21 cellular contexts compared by ENCODE assay signal in genomic region chr18:6652098-6652497, GRCh38.
A peak's percentile ranks its signal among the peaks of the same experiment; 100 is the strongest.
DNase-seq lines count a peak whose midpoint lies in the region; ATAC-seq, FAIRE-seq and TF ChIP-seq lines count a peak whose summit lies in the region.
"Had no signal": no experiment of that assay in that cellular context is flagged by ENCODE, and none has a peak within 500 bp of the region (broad histone marks: within the 10 kb centered on the region; RNA-seq: fewer than 3 reads in every experiment).

No MANE protein-coding gene starts in this region.

- ATAC-seq in activated CD8-positive, alpha-beta T cell treated with anti-CD3 and anti-CD28 coated beads, Interleukin-2, amount 10 ng/mL, durations not matched to agents 7 days and 5 days: no peak
- no peak for ATAC-seq in activated CD4-positive, alpha-beta T cell treated with anti-CD3 and anti-CD28 coated beads for 36 hours
- no peak for ATAC-seq in activated CD4-positive, CD25-positive, alpha-beta regulatory T cell treated with anti-CD3 and anti-CD28 coated beads, Interleukin-2, amount 50 U/mL, for 24 hours

- H3K27ac Mint-ChIP-seq in activated CD8-positive, alpha-beta T cell treated with anti-CD3 and anti-CD28 coated beads, Interleukin-2, amount 10 ng/mL, durations not matched to agents 7 days and 5 days: no peak overlapping the region
- no peak overlapping the region for H3K27ac Mint-ChIP-seq in activated CD4-positive, alpha-beta T cell treated with anti-CD3 and anti-CD28 coated beads for 36 hours
- H3K27ac Mint-ChIP-seq: CD4-positive, alpha-beta memory T cell had no signal

- H3K79me2 ChIP-seq in keratinocyte (ENCODE audit: control insufficient read depth, insufficient read depth, low read length): no peaks in the 10 kb centered on the region

- H3K4me3 ChIP-seq in LNCaP clone FGC (ENCODE audit: low read depth, low read length): no peak overlapping the region
- no peak overlapping the region for H3K4me3 ChIP-seq in keratinocyte (ENCODE audit: control insufficient read depth in 2 of 3, extremely low read depth in 1 of 3, insufficient read depth in 2 of 3, low read depth in 1 of 3, low read length in 3 of 3)
- H3K4me3 ChIP-seq: GM23248 had no signal

- H3K36me3 ChIP-seq in keratinocyte (ENCODE audit: control insufficient read depth in 2 of 2, extremely low read depth in 1 of 2, insufficient read depth in 2 of 2, low read length in 2 of 2): no peaks in the 10 kb centered on the region

- no peaks in the 10 kb centered on the region for H3K4me1 Mint-ChIP-seq in activated CD8-positive, alpha-beta T cell treated with anti-CD3 and anti-CD28 coated beads, Interleukin-2, amount 10 ng/mL, durations not matched to agents 7 days and 5 days (ENCODE audit: low read depth)
- H3K4me1 Mint-ChIP-seq in activated CD4-positive, alpha-beta T cell treated with anti-CD3 and anti-CD28 coated beads for 36 hours: no peaks in the 10 kb centered on the region
- H3K4me1 Mint-ChIP-seq: CD4-positive, alpha-beta memory T cell had no signal

- peak; percentile 1 for DNase-seq in LNCaP clone FGC (ENCODE audit: low read depth)
- peak; percentile 35 for DNase-seq in NCI-H69 (lab: John Stamatoyannopoulos, UW)
- DNase-seq in epithelial cell of prostate (ENCODE audit: low read depth, low spot score): peak; percentile 36
- no peak for DNase-seq in keratinocyte (ENCODE audit: low read depth, low spot score)
- no peak for DNase-seq in activated CD8-positive, alpha-beta T cell treated with anti-CD3 and anti-CD28 coated beads, Interleukin-2, amount 10 ng/mL, durations not matched to agents 7 days and 5 days
- no peak for DNase-seq in activated CD4-positive, alpha-beta T cell treated with anti-CD3 and anti-CD28 coated beads for 36 hours
- no peak for DNase-seq in putamen (ENCODE audit: low spot score)
- DNase-seq: C1 segment of cervical spinal cord; Calu3; CD4-positive, alpha-beta memory T cell; COR-L47; DMS53; DMS79 treated with DMSO at 0.1 percent for 48 hours; GF-D8; GM23248; H7; HCEC 1CT had no signal

- peaks cover 12% of the 10 kb centered on the region for H3K9me3 Mint-ChIP-seq in activated CD8-positive, alpha-beta T cell treated with anti-CD3 and anti-CD28 coated beads, Interleukin-2, amount 10 ng/mL, durations not matched to agents 7 days and 5 days (ENCODE audit: insufficient read depth)
- peaks cover 2% of the 10 kb centered on the region for H3K9me3 Mint-ChIP-seq in activated CD4-positive, alpha-beta T cell treated with anti-CD3 and anti-CD28 coated beads for 36 hours (ENCODE audit: low read depth)

- no peak overlapping the region for H2AFZ ChIP-seq in keratinocyte (ENCODE audit: control insufficient read depth, low read length)
- H2AFZ ChIP-seq: GM23248 had no signal

- POLR2A ChIA-PET in activated CD8-positive, alpha-beta T cell treated with anti-CD3 and anti-CD28 coated beads, Interleukin-2, amount 10 ng/mL, durations not matched to agents 7 days and 5 days (lab: Charles Lee): no interaction called here
- POLR2A ChIA-PET in activated CD4-positive, alpha-beta T cell treated with anti-CD3 and anti-CD28 coated beads for 36 hours (lab: Charles Lee): no interaction called here

- H3K9ac ChIP-seq in keratinocyte (ENCODE audit: control insufficient read depth, extremely low read depth, insufficient read depth, low read length): no peak overlapping the region
- H3K9ac ChIP-seq: GM23248 had no signal

- H3K9me1 ChIP-seq in keratinocyte (ENCODE audit: control insufficient read depth, extremely low read depth, insufficient read depth, low read length): no peaks in the 10 kb centered on the region

- no peaks in the 10 kb centered on the region for H3K36me3 Mint-ChIP-seq in activated CD8-positive, alpha-beta T cell treated with anti-CD3 and anti-CD28 coated beads, Interleukin-2, amount 10 ng/mL, durations not matched to agents 7 days and 5 days (ENCODE audit: low read depth)
- no peaks in the 10 kb centered on the region for H3K36me3 Mint-ChIP-seq in activated CD4-positive, alpha-beta T cell treated with anti-CD3 and anti-CD28 coated beads for 36 hours (ENCODE audit: low read depth)
- H3K36me3 Mint-ChIP-seq: CD4-positive, alpha-beta memory T cell had no signal

- H3K9me3 ChIP-seq in keratinocyte (ENCODE audit: control insufficient read depth, low read depth, low read length): no peaks in the 10 kb centered on the region

- dilution Hi-C loops in keratinocyte (cut with MboI; ENCODE audit: extremely low pct_ligation_motif_present, low sequenced_read_pairs): no loop called here

- H3K27me3 Mint-ChIP-seq in activated CD8-positive, alpha-beta T cell treated with anti-CD3 and anti-CD28 coated beads, Interleukin-2, amount 10 ng/mL, durations not matched to agents 7 days and 5 days (ENCODE audit: low read depth): no peaks in the 10 kb centered on the region
- H3K27me3 Mint-ChIP-seq in activated CD4-positive, alpha-beta T cell treated with anti-CD3 and anti-CD28 coated beads for 36 hours: no peaks in the 10 kb centered on the region
- H3K27me3 Mint-ChIP-seq: CD4-positive, alpha-beta memory T cell had no signal

- H4K20me1 ChIP-seq in keratinocyte (ENCODE audit: control insufficient read depth, extremely low read depth, insufficient read depth, low read length): no peaks in the 10 kb centered on the region

- H3K27me3 ChIP-seq in keratinocyte (ENCODE audit: control insufficient read depth, extremely low read depth, insufficient read depth, low read length): no peaks in the 10 kb centered on the region

- peak; percentile 78 for FAIRE-seq in keratinocyte (lab: Jason Lieb, UNC)
- FAIRE-seq: GM12891, GM18507, H1 had no signal

- intact Hi-C loops in activated CD4-positive, alpha-beta T cell treated with anti-CD3 and anti-CD28 coated beads for 36 hours (cut with DNase I, micrococcal nuclease): no loop called here

- H3K27ac ChIP-seq in epithelial cell of prostate (no peak overlapping the region), keratinocyte (ENCODE audit: control insufficient read depth, insufficient read depth, low read length) (no peak overlapping the region)
- H3K27ac ChIP-seq: GM23248 had no signal

- no peak overlapping the region for H3K4me3 Mint-ChIP-seq in activated CD8-positive, alpha-beta T cell treated with anti-CD3 and anti-CD28 coated beads, Interleukin-2, amount 10 ng/mL, durations not matched to agents 7 days and 5 days
- H3K4me3 Mint-ChIP-seq in activated CD4-positive, alpha-beta T cell treated with anti-CD3 and anti-CD28 coated beads for 36 hours: no peak overlapping the region
- H3K4me3 Mint-ChIP-seq: CD4-positive, alpha-beta memory T cell had no signal

- H3K4me1 ChIP-seq in keratinocyte (ENCODE audit: control insufficient read depth, extremely low read depth, insufficient read depth, low read length): peaks cover 5% of the 10 kb centered on the region

- no peak for TF ChIP-seq CTCF in LNCaP clone FGC (IDR thresholded peaks at IDR 0.05; ENCODE audit: control insufficient read depth, extremely low read depth, insufficient read depth)
- TF ChIP-seq CTCF in keratinocyte (optimal IDR thresholded peaks at IDR 0.05 in 1 of 3, IDR thresholded peaks at IDR 0.05 in 1 of 3, conservative IDR thresholded peaks at IDR 0.05 in 1 of 3; ENCODE audit: extremely low read depth in 1 of 3, insufficient read depth in 2 of 3, low read length in 3 of 3): no peak

- peak overlapping the region; percentile 5 for H3K4me2 ChIP-seq in keratinocyte (ENCODE audit: control insufficient read depth, extremely low read depth, insufficient read depth, low read depth, low read length)

- CTCF ChIA-PET in activated CD8-positive, alpha-beta T cell treated with anti-CD3 and anti-CD28 coated beads, Interleukin-2, amount 10 ng/mL, durations not matched to agents 7 days and 5 days (lab: Charles Lee): no interaction called here
- CTCF ChIA-PET in activated CD4-positive, alpha-beta T cell treated with anti-CD3 and anti-CD28 coated beads for 36 hours (lab: Charles Lee): interaction anchor here (0.7 kb wide), 1 partner anchor 9 kb away, joined by 5 read pairs; no protein-coding TSS in a partner anchor

Comparison
In these comparisons a context has a peak if more than half of its experiments do, and no peak if none do; other contexts are left out.
1. DNase-seq: peak in LNCaP clone FGC (single experiment), NCI-H69 (single experiment) and epithelial cell of prostate (single experiment); none in keratinocyte (single experiment), activated CD8-positive, alpha-beta T cell treated with anti-CD3 and anti-CD28 coated beads, Interleukin-2, amount 10 ng/mL, durations not matched to agents 7 days and 5 days (single experiment), activated CD4-positive, alpha-beta T cell treated with anti-CD3 and anti-CD28 coated beads for 36 hours (single experiment) and putamen (single experiment).